Comparison of ENCODE assay signal across 10 cellular contexts in the genomic region with DNA sequence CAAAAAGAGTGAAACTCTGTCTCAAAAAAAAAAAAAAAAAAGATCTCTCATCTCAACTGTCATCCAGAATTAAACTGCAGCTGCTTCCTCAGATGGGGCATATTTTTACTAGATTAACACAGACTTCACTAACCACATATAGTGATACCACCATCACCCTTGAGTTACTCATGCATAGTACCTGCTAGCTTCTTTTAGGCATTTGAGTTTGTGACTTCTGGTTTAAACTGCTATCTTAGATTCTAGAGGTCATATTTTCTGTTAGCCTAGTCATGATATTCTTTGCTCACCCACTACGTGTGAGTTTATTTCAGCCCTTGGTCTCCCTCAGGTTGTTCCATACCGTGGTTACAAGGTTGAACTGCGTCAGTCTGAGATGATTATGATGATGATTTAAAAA.
DNase-seq lines count a peak whose midpoint lies in the region; ATAC-seq and TF ChIP-seq lines count a peak whose summit lies in the region.
"Had no signal": no experiment of that assay in that cellular context is flagged by ENCODE, and none has a peak within 500 bp of the region (broad histone marks: within the 10 kb centered on the region; RNA-seq: fewer than 3 reads in every experiment).

No MANE protein-coding gene starts in this region.

- no peaks in the 10 kb centered on the region for H3K36me3 Mint-ChIP-seq in naive thymus-derived CD4-positive, alpha-beta T cell

- no peak overlapping the region for H3K27ac ChIP-seq in naive thymus-derived CD4-positive, alpha-beta T cell (ENCODE audit: low read depth, low read length)
- H3K27ac ChIP-seq in body of pancreas: no peak overlapping the region
- H3K27ac ChIP-seq: heart left ventricle, thoracic aorta had no signal

- WGBS in body of pancreas, 2 donors: 55 to 68% methylated on average over 3 of the region's 3 CpGs

- H3K4me3 ChIP-seq in naive thymus-derived CD4-positive, alpha-beta T cell (ENCODE audit: low read length): no peak overlapping the region
- no peak overlapping the region for H3K4me3 ChIP-seq in body of pancreas
- H3K4me3 ChIP-seq: heart left ventricle, thoracic aorta had no signal

- H3K4me1 ChIP-seq in naive thymus-derived CD4-positive, alpha-beta T cell (ENCODE audit: control insufficient read depth in 2 of 2, insufficient read depth in 2 of 2, low read length in 2 of 2): no peaks in the 10 kb centered on the region
- no peaks in the 10 kb centered on the region for H3K4me1 ChIP-seq in body of pancreas
- H3K4me1 ChIP-seq: heart left ventricle had no signal

- peaks cover 0 to 5% (median 3%) of the 10 kb centered on the region in 5 donors for H3K27me3 Mint-ChIP-seq in naive thymus-derived CD4-positive, alpha-beta T cell

- H3K9me3 ChIP-seq in naive thymus-derived CD4-positive, alpha-beta T cell (ENCODE audit: control insufficient read depth in 2 of 3, low read length in 3 of 3): no peaks in the 10 kb centered on the region
- no peaks in the 10 kb centered on the region for H3K9me3 ChIP-seq in body of pancreas
- H3K9me3 ChIP-seq: heart left ventricle, thoracic aorta had no signal

- intact Hi-C loops in naive thymus-derived CD4-positive, alpha-beta T cell (cut with micrococcal nuclease): no loop called here
- intact Hi-C loops in body of pancreas (cut with DNase I): no loop called here

- H3K36me3 ChIP-seq in naive thymus-derived CD4-positive, alpha-beta T cell (ENCODE audit: control insufficient read depth in 2 of 3, insufficient read depth in 3 of 3, low read length in 3 of 3): no peaks in the 10 kb centered on the region
- H3K36me3 ChIP-seq in body of pancreas (replicated peaks in 1 of 2; ENCODE audit: insufficient read depth in 1 of 2, low read depth in 2 of 2): no peaks in the 10 kb centered on the region
- H3K36me3 ChIP-seq: heart left ventricle, thoracic aorta had no signal

- H3K9me3 Mint-ChIP-seq in naive thymus-derived CD4-positive, alpha-beta T cell: no peaks in the 10 kb centered on the region

- no peak overlapping the region for H3K4me3 Mint-ChIP-seq in naive thymus-derived CD4-positive, alpha-beta T cell

- no peaks in the 10 kb centered on the region for H3K27me3 ChIP-seq in naive thymus-derived CD4-positive, alpha-beta T cell (ENCODE audit: control insufficient read depth in 2 of 2, insufficient read depth in 2 of 2, low read length in 2 of 2)
- H3K27me3 ChIP-seq in body of pancreas: no peaks in the 10 kb centered on the region
- H3K27me3 ChIP-seq: heart left ventricle had no signal

- TF ChIP-seq POLR2A in body of pancreas (IDR thresholded peaks at IDR 0.05): no peak

- ATAC-seq in GM19023 (IDR thresholded peaks at IDR 0.05; ENCODE audit: unreplicated experiment): peak; percentile 89
- peak; percentile 90 for ATAC-seq in GM21786 (IDR thresholded peaks at IDR 0.05; ENCODE audit: unreplicated experiment)
- peak; percentile 94 for ATAC-seq in HG03378 (IDR thresholded peaks at IDR 0.05; ENCODE audit: unreplicated experiment)
- ATAC-seq in naive thymus-derived CD4-positive, alpha-beta T cell: peak; percentile 79
- ATAC-seq in body of pancreas: no peak
- ATAC-seq: heart left ventricle had no signal

- H3K4me1 Mint-ChIP-seq in naive thymus-derived CD4-positive, alpha-beta T cell: peaks cover 0 to 6% (median 2%) of the 10 kb centered on the region in 7 donors

- no peak for TF ChIP-seq CTCF in body of pancreas (IDR thresholded peaks at IDR 0.05)

- DNase-seq in naive thymus-derived CD4-positive, alpha-beta T cell: no peak
- DNase-seq in body of pancreas (no peak), NOMO-1 treated with dmso at 0.1 percent for 144 hours (lab: John Stamatoyannopoulos, UW; ENCODE audit: unreplicated experiment) (no peak), NCI-H2081 treated with DMSO at 0.1 percent for 48 hours (lab: John Stamatoyannopoulos, UW) (no peak)
- DNase-seq: heart left ventricle, NCI-H2171 had no signal

- no peak overlapping the region for H3K27ac Mint-ChIP-seq in naive thymus-derived CD4-positive, alpha-beta T cell

- POLR2A ChIA-PET in naive thymus-derived CD4-positive, alpha-beta T cell (lab: Charles Lee): no interaction called here

- CTCF ChIA-PET in naive thymus-derived CD4-positive, alpha-beta T cell (lab: Charles Lee): no interaction called here
